15 cellular contexts compared by ENCODE assay signal in genomic region chr4:62243895-62244294, GRCh38.
A peak's percentile ranks its signal among the peaks of the same experiment; 100 is the strongest.
DNase-seq lines count a peak whose midpoint lies in the region; ATAC-seq, FAIRE-seq and TF ChIP-seq lines count a peak whose summit lies in the region.
"Had no signal": no experiment of that assay in that cellular context is flagged by ENCODE, and none has a peak within 500 bp of the region (broad histone marks: within the 10 kb centered on the region; RNA-seq: fewer than 3 reads in every experiment).

No MANE protein-coding gene starts in this region.

- H2AFZ ChIP-seq in H1 (ENCODE audit: low read length): no peak overlapping the region
- H2AFZ ChIP-seq in neuronal stem cell (ENCODE audit: low read length): no peak overlapping the region

- H4K91ac ChIP-seq in H1 (replicated peaks; ENCODE audit: insufficient read length, low read length) (no peak overlapping the region), neuronal stem cell (ENCODE audit: low read depth, low read length, poor library complexity) (no peak overlapping the region)

- H3K27ac ChIP-seq in H1 (ENCODE audit: low read depth, low read length) (no peak overlapping the region), neuronal stem cell (replicated peaks; ENCODE audit: low read length) (no peak overlapping the region)
- H3K27ac ChIP-seq: 22Rv1, HL-60 had no signal

- no peak for FAIRE-seq in H1 (lab: Jason Lieb, UNC)
- FAIRE-seq: GM18507 had no signal

- H4K8ac ChIP-seq in H1 (ENCODE audit: extremely low read depth, insufficient read depth, low read length) (no peak overlapping the region), neuronal stem cell (ENCODE audit: low read depth, low read length) (no peak overlapping the region)

- H3K9me3 ChIP-seq in H1 (ENCODE audit: insufficient read depth in 2 of 2, low read depth in 1 of 2, low read length in 1 of 2) (no peaks in the 10 kb centered on the region), neuronal stem cell (replicated peaks in 1 of 2; ENCODE audit: control insufficient read depth in 2 of 2, insufficient read depth in 1 of 2, low read depth in 1 of 2, low read length in 2 of 2) (no peaks in the 10 kb centered on the region)
- H3K9me3 ChIP-seq: Caco-2, HAP-1 had no signal

- no peak overlapping the region for H3K4me3 ChIP-seq in H1 (ENCODE audit: extremely low read depth in 1 of 4, insufficient read depth in 2 of 4, low read depth in 3 of 4, low read length in 4 of 4)
- no peak overlapping the region for H3K4me3 ChIP-seq in neuronal stem cell (ENCODE audit: low read length in 2 of 2)
- H3K4me3 ChIP-seq: HAP-1 had no signal

- TF ChIP-seq CTCF in H1 (IDR thresholded peaks at IDR 0.05; ENCODE audit: control extremely low read depth in 1 of 3, insufficient read depth in 1 of 3, low read depth in 1 of 3, low read length in 3 of 3): peak in 1 of 3 experiments; percentile 7; a peak in 2 of 4 replicates

- DNase-seq in NCI-H146 (lab: John Stamatoyannopoulos, UW) (peak; percentile 19), NCI-H146 treated with DMSO at 0.1 percent for 48 hours (lab: John Stamatoyannopoulos, UW; ENCODE audit: unreplicated experiment) (no peak), DMS53 (lab: John Stamatoyannopoulos, UW) (peak; percentile 67), OCI-M1 (lab: John Stamatoyannopoulos, UW) (peak; percentile 52), H1 (ENCODE audit: low read depth in 1 of 2, low spot score in 2 of 2) (no peak), neuronal stem cell (ENCODE audit: low spot score) (no peak), ureter (ENCODE audit: low spot score) (no peak)
- DNase-seq: Caco-2; CD8-positive, alpha-beta T cell; GOT3 had no signal

- no peaks in the 10 kb centered on the region for H3K23me2 ChIP-seq in H1 (ENCODE audit: low read depth, low read length)

- H2BK15ac ChIP-seq in H1 (ENCODE audit: low read length): no peak overlapping the region
- no peak overlapping the region for H2BK15ac ChIP-seq in neuronal stem cell (ENCODE audit: low read length)

- TF ChIP-seq EP300 in H1 (IDR thresholded peaks at IDR 0.05; ENCODE audit: borderline replicate concordance in 1 of 2, low read depth in 2 of 2, low read length in 2 of 2): no peak

- no peak overlapping the region for H3K14ac ChIP-seq in H1 (ENCODE audit: insufficient read length)
- no peak overlapping the region for H3K14ac ChIP-seq in neuronal stem cell (ENCODE audit: low read length)

- WGBS in H1 (ENCODE audit: extremely low coverage in 1 of 2, insufficient coverage in 1 of 2, insufficient read length in 1 of 2, insufficient replicate concordance in 2 of 2, low coverage in 1 of 2, low lambda C conversion rate in 2 of 2, missing lambda C conversion rate in 1 of 2), 2 experiments: 83% methylated on average over 1 of the region's 1 CpG; no CpG with 5 or more reads in 1 of the 2 experiments
- WGBS in neuronal stem cell (ENCODE audit: extremely low coverage in 2 of 2, insufficient read length in 2 of 2, insufficient replicate concordance in 1 of 2), 2 donors: no CpG with 5 or more reads among the region's 1 CpG

- H3K36me3 ChIP-seq in H1 (ENCODE audit: control insufficient read depth in 2 of 4, insufficient read depth in 4 of 4, low read length in 3 of 4) (no peaks in the 10 kb centered on the region), neuronal stem cell (replicated peaks in 1 of 2; ENCODE audit: control insufficient read depth in 2 of 2, insufficient read depth in 2 of 2, low read length in 2 of 2) (no peaks in the 10 kb centered on the region)
- H3K36me3 ChIP-seq: HAP-1 had no signal

- TF ChIP-seq POLR2A in H1 (IDR thresholded peaks at IDR 0.05; ENCODE audit: control extremely low read depth in 1 of 2, low read depth in 2 of 2, low read length in 2 of 2): no peak

- H2BK5ac ChIP-seq in H1 (ENCODE audit: low read depth, low read length): no peak overlapping the region
- H2BK5ac ChIP-seq in neuronal stem cell (ENCODE audit: low read length): no peak overlapping the region

- H4K5ac ChIP-seq in H1 (ENCODE audit: insufficient read length, low read depth, low read length): no peak overlapping the region

- H2BK120ac ChIP-seq in H1 (replicated peaks; ENCODE audit: low read depth, low read length): no peak overlapping the region
- no peak overlapping the region for H2BK120ac ChIP-seq in neuronal stem cell (ENCODE audit: low read depth, low read length)

- H3K18ac ChIP-seq in H1 (ENCODE audit: extremely low read depth, low read length) (no peak overlapping the region), neuronal stem cell (ENCODE audit: low read length) (no peak overlapping the region)

- POLR2A ChIA-PET in H1 (lab: Charles Lee; ENCODE audit: partially characterized antibody): no interaction called here

- H3K4ac ChIP-seq in H1 (replicated peaks; ENCODE audit: insufficient read length, low read depth, low read length) (no peak overlapping the region), neuronal stem cell (ENCODE audit: low read length) (no peak overlapping the region)

- H3K9ac ChIP-seq in H1 (replicated peaks in 1 of 4; ENCODE audit: extremely low read depth in 1 of 4, low read depth in 3 of 4, low read length in 3 of 4): no peak overlapping the region
- H3K9ac ChIP-seq in neuronal stem cell (ENCODE audit: low read depth, low read length, poor library complexity): no peak overlapping the region

- H3K79me1 ChIP-seq in H1 (ENCODE audit: low read depth, low read length) (no peaks in the 10 kb centered on the region), neuronal stem cell (ENCODE audit: low read depth, low read length) (no peaks in the 10 kb centered on the region)

- no peak for ATAC-seq in HG02885 (IDR thresholded peaks at IDR 0.05; ENCODE audit: poor library complexity, unreplicated experiment)
- ATAC-seq: CD8-positive, alpha-beta T cell had no signal

- H3K27me3 ChIP-seq in H1 (replicated peaks in 1 of 4; ENCODE audit: control insufficient read depth in 3 of 4, extremely low read depth in 1 of 4, insufficient read depth in 3 of 4, low read length in 3 of 4): no peaks in the 10 kb centered on the region
- H3K27me3 ChIP-seq in neuronal stem cell (ENCODE audit: control insufficient read depth in 3 of 3, insufficient read depth in 3 of 3, low read depth in 1 of 3, low read length in 3 of 3): no peaks in the 10 kb centered on the region

- no peak overlapping the region for H3K4me2 ChIP-seq in H1 (ENCODE audit: insufficient read depth in 1 of 2, low read depth in 2 of 2, low read length in 2 of 2)
- H3K4me2 ChIP-seq in neuronal stem cell (ENCODE audit: insufficient read depth, low read length, poor library complexity, severe bottlenecking): no peak overlapping the region

- H2BK12ac ChIP-seq in H1 (ENCODE audit: low read depth, low read length) (no peak overlapping the region), neuronal stem cell (ENCODE audit: low read length) (no peak overlapping the region)

- no peak overlapping the region for H2BK20ac ChIP-seq in H1 (ENCODE audit: low read length)

- TF ChIP-seq RAD21 in H1 (IDR thresholded peaks at IDR 0.05 in 1 of 2, conservative IDR thresholded peaks at IDR 0.05 in 1 of 2; ENCODE audit: low read depth in 2 of 2, low read length in 2 of 2): peak; percentile 37 to 48

- no peaks in the 10 kb centered on the region for H3K4me1 ChIP-seq in H1 (replicated peaks in 1 of 4; ENCODE audit: control insufficient read depth in 3 of 4, insufficient read depth in 4 of 4, low read length in 3 of 4)
- H3K4me1 ChIP-seq in neuronal stem cell (ENCODE audit: control insufficient read depth in 2 of 2, insufficient read depth in 1 of 2, low read depth in 1 of 2, low read length in 2 of 2): no peaks in the 10 kb centered on the region
- H3K4me1 ChIP-seq: Caco-2, HAP-1 had no signal

- no peak overlapping the region for H3K56ac ChIP-seq in H1 (replicated peaks; ENCODE audit: insufficient read length, low read depth, low read length)

- no peaks in the 10 kb centered on the region for H4K20me1 ChIP-seq in H1 (replicated peaks in 1 of 2; ENCODE audit: control insufficient read depth in 1 of 2, insufficient read depth in 2 of 2, low read length in 2 of 2)

- CTCF ChIA-PET in H1 (lab: Charles Lee; ENCODE audit: partially characterized antibody): no interaction called here

- H3K23ac ChIP-seq in H1 (ENCODE audit: insufficient read length) (no peak overlapping the region), neuronal stem cell (ENCODE audit: low read depth, low read length, poor library complexity) (no peak overlapping the region)

- no peaks in the 10 kb centered on the region for H3K79me2 ChIP-seq in H1 (ENCODE audit: control insufficient read depth in 1 of 2, insufficient read depth in 2 of 2, low read length in 2 of 2)

- H2AK5ac ChIP-seq in H1 (ENCODE audit: low read depth, low read length) (no peak overlapping the region), neuronal stem cell (ENCODE audit: low read depth, low read length) (no peak overlapping the region)

TF ChIP-seq in H1, 55 proteins besides CTCF, POLR2A, EP300 and RAD21:
- no peak for TF ChIP-seq CBX5 (IDR thresholded peaks at IDR 0.05; ENCODE audit: low read depth, low read length)
- no peak for TF ChIP-seq ZNF274 (IDR thresholded peaks at IDR 0.05; ENCODE audit: borderline replicate concordance, extremely low read depth, low read length)
- no peak for TF ChIP-seq EGR1 (IDR thresholded peaks at IDR 0.05; ENCODE audit: borderline replicate concordance, low read depth, low read length)
- TF ChIP-seq RNF2 (IDR thresholded peaks at IDR 0.05; ENCODE audit: borderline replicate concordance, low read depth, low read length, missing control alignments, poor library complexity, severe bottlenecking): no peak
- no peak for TF ChIP-seq GABPA (IDR thresholded peaks at IDR 0.05; ENCODE audit: borderline replicate concordance, insufficient read depth, low read length)
- no peak for TF ChIP-seq SIX5 (IDR thresholded peaks at IDR 0.05; ENCODE audit: low read depth, low read length)
- TF ChIP-seq ATF2 (IDR thresholded peaks at IDR 0.05; ENCODE audit: low read length): no peak
- TF ChIP-seq KDM1A (IDR thresholded peaks at IDR 0.05; ENCODE audit: borderline replicate concordance, low read length): no peak
- no peak for TF ChIP-seq CBX8 (IDR thresholded peaks at IDR 0.05; ENCODE audit: borderline replicate concordance, low read depth, low read length)
TF ChIP-seq in H1: peak in this region for 0.

Comparison
In these comparisons a context has a peak if more than half of its experiments do, and no peak if none do; other contexts are left out.
1. DNase-seq: peak in NCI-H146 (single experiment), DMS53 (single experiment) and OCI-M1 (single experiment); none in NCI-H146 treated with DMSO at 0.1 percent for 48 hours (single experiment), H1 (0 of 2), neuronal stem cell (single experiment) and ureter (single experiment).